8 cellular contexts compared by ENCODE assay signal in genomic region chr1:173669491-173669941, GRCh38. TPM values are rescaled to one million over a fixed set of nuclear protein-coding genes. Genes with fewer than 3 reads are reported as not detected.
DNase-seq lines count a peak whose midpoint lies in the region; ATAC-seq and TF ChIP-seq lines count a peak whose summit lies in the region.

TSS of gene ANKRD45 (minus strand) at chr1:173669851. CDS start at chr1:173659418, 10,433 bp downstream.

- peak within 1 kb of the TSS; percentile 69 to 73 for H3K4me3 Mint-ChIP-seq in activated T-cell treated with anti-CD3 and anti-CD28 coated beads, Interleukin-2, amount 50 U/mL, for 72 hours
- H3K4me3 Mint-ChIP-seq in progenitor cell of endocrine pancreas (ENCODE audit: low read depth), result peak within 1 kb of the TSS; percentile 76

- H3K27me3 Mint-ChIP-seq in activated T-cell treated with anti-CD3 and anti-CD28 coated beads, Interleukin-2, amount 50 U/mL, for 72 hours (ENCODE audit: low read depth), result peaks cover 33% of the 10 kb centered on the region
- H3K27me3 Mint-ChIP-seq in progenitor cell of endocrine pancreas, result peaks cover 6% of the 10 kb centered on the region

- H3K27ac Mint-ChIP-seq in activated T-cell treated with anti-CD3 and anti-CD28 coated beads, Interleukin-2, amount 50 U/mL, for 72 hours, result no peak within 1 kb of the TSS
- H3K27ac Mint-ChIP-seq in progenitor cell of endocrine pancreas, result peak within 1 kb of the TSS; percentile 87

- no peaks in the 10 kb centered on the region for H3K36me3 Mint-ChIP-seq in activated T-cell treated with anti-CD3 and anti-CD28 coated beads, Interleukin-2, amount 50 U/mL, for 72 hours (ENCODE audit: insufficient read depth in 2 of 2)
- H3K36me3 Mint-ChIP-seq in progenitor cell of endocrine pancreas (ENCODE audit: insufficient read depth), result no peaks in the 10 kb centered on the region

- no peaks in the 10 kb centered on the region for H3K27me3 ChIP-seq in cardiac muscle cell

- H3K4me1 Mint-ChIP-seq in activated T-cell treated with anti-CD3 and anti-CD28 coated beads, Interleukin-2, amount 50 U/mL, for 72 hours (ENCODE audit: low read depth), result peaks cover 15% of the 10 kb centered on the region
- H3K4me1 Mint-ChIP-seq in progenitor cell of endocrine pancreas (ENCODE audit: low read depth), result peaks cover 3% of the 10 kb centered on the region

- H3K4me1 ChIP-seq in cardiac muscle cell (ENCODE audit: low read depth), result peaks cover 13% of the 10 kb centered on the region

- no peaks in the 10 kb centered on the region for H3K9me3 ChIP-seq in cardiac muscle cell (ENCODE audit: low read depth)

- H3K36me3 ChIP-seq in cardiac muscle cell, result no peaks in the 10 kb centered on the region

- peak; percentile 45 for ATAC-seq in HG03175 (IDR thresholded peaks at IDR 0.05; ENCODE audit: unreplicated experiment)
- ATAC-seq in activated T-cell treated with anti-CD3 and anti-CD28 coated beads, Interleukin-2, amount 50 U/mL, for 72 hours (replicated peaks in 1 of 2), result peak in 1 of 2 donors; percentile 44
- ATAC-seq in HG02938 (IDR thresholded peaks at IDR 0.05; ENCODE audit: unreplicated experiment), result no peak
- ATAC-seq in GM21717 (IDR thresholded peaks at IDR 0.05; ENCODE audit: unreplicated experiment), result no peak

- DNase-seq in AG08396 (ENCODE audit: low spot score) (peak; percentile 53), cardiac muscle cell (ENCODE audit: low read depth in 1 of 2, low spot score in 1 of 2) (peak; percentile 76), progenitor cell of endocrine pancreas (ENCODE audit: low spot score, unreplicated experiment) (peak; percentile 39), RKO (ENCODE audit: low spot score) (no peak)
- DNase-seq in activated T-cell treated with anti-CD3 and anti-CD28 coated beads, Interleukin-2, amount 50 U/mL, for 72 hours, result peak; percentile 13 to 17

- peak within 1 kb of the TSS; percentile 62 for H3K4me3 ChIP-seq in cardiac muscle cell

- no peaks in the 10 kb centered on the region for H3K9me3 Mint-ChIP-seq in activated T-cell treated with anti-CD3 and anti-CD28 coated beads, Interleukin-2, amount 50 U/mL, for 72 hours
- H3K9me3 Mint-ChIP-seq in progenitor cell of endocrine pancreas (ENCODE audit: low read depth), result no peaks in the 10 kb centered on the region

- TF ChIP-seq CTCF in cardiac muscle cell (IDR thresholded peaks at IDR 0.05; ENCODE audit: low read depth, low read length) (peak; percentile 8), progenitor cell of endocrine pancreas (IDR thresholded peaks at IDR 0.05; ENCODE audit: unreplicated experiment) (peak; percentile 21)

- H3K27ac ChIP-seq in cardiac muscle cell, result no peak within 1 kb of the TSS

RNA-seq across cellular contexts. Expression of gene ANKRD45, which starts in this region (rescaled TPM):
- under 1 TPM in 1 of 2 donors, not detected in 1; 0.34 TPM for total RNA-seq in activated T-cell treated with anti-CD3 and anti-CD28 coated beads, Interleukin-2, amount 50 U/mL, for 72 hours
- total RNA-seq in cardiac muscle cell (0.60 and 1.6 TPM in 2 replicates), progenitor cell of endocrine pancreas (1.2 and 1.5 TPM in 2 replicates)
- polyA plus RNA-seq in cardiac muscle cell, result 2.2 and 2.3 TPM in 2 replicates

Comparison
In these comparisons a context has a peak if more than half of its experiments do, and no peak if none do; other contexts are left out.
1. Peak in DNase-seq in activated T-cell treated with anti-CD3 and anti-CD28 coated beads, Interleukin-2, amount 50 U/mL, for 72 hours; RNA of the gene not detected or under 1 TPM.